In the genomic region with DNA sequence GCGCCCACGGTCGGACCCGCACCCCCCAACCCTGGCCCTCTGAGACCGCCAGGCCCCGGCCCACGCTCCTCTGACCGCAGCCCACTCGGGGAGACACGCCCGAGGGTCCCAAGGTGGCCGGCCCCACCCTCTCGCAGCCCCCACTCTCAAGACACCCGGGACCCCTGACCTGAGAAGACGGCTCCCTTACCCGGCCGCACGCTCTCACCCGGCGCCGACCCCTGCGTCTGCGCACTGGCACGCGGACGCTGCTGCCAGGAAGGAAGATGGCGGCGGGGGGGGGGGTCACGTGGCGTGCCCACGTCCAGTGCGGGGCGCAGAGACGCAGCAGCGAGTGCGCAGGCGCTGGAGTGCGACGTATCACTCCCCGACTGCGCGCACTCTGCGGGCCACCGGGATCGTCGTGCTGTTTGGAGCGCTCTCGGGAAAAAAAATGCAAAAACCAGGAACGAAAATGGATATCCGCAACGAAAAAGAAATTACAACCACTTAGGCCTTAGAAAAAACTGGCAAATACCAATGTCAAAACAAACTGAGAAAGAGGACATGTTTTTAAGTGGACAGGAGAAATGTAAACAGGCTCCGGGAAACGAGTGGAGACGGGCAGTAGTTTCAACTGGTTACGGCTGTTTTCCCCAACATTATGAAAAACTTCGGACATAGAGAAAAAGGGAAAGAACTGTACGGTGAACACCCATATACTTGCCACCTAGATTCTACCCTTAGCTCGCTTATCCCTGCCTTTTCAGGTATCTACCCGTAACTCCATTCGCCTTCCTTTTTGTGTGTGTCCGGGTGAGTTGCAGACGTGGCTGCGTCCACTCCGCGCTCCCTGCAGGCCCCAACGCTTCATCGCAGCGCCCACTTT, we compare ENCODE assay signal across 8 cellular contexts. TPM values are rescaled to one million over a fixed set of nuclear protein-coding genes. Genes with fewer than 3 reads are reported as not detected.
DNase-seq lines count a peak whose midpoint lies in the region; ATAC-seq and TF ChIP-seq lines count a peak whose summit lies in the region.

A gene (minus strand): TSS at position 236 of the 868 bp plus-strand sequence. CDS start 902 bp downstream, outside the sequence.

- H3K4me3 ChIP-seq in choroid plexus epithelial cell (ENCODE audit: low read depth, low read length) (peak within 1 kb of the TSS; percentile 99), kidney epithelial cell (ENCODE audit: low read depth, low read length) (peak within 1 kb of the TSS; percentile 99)

- peak; percentile 41 for ATAC-seq in HG03457 (IDR thresholded peaks at IDR 0.05; ENCODE audit: unreplicated experiment)

- no peaks in the 10 kb centered on the region for H3K36me3 ChIP-seq in kidney epithelial cell (ENCODE audit: control insufficient read depth, insufficient read depth, low read length)

- H3K27me3 ChIP-seq in kidney epithelial cell (ENCODE audit: control insufficient read depth, insufficient read depth, low read length): no peaks in the 10 kb centered on the region

- peak; percentile 38 for TF ChIP-seq CTCF in choroid plexus epithelial cell (conservative IDR thresholded peaks at IDR 0.05; ENCODE audit: low read depth, low read length)
- TF ChIP-seq CTCF in kidney epithelial cell (IDR thresholded peaks at IDR 0.05; ENCODE audit: insufficient read depth, low read length, poor library complexity, severe bottlenecking): no peak

- DNase-seq in AG20443 (ENCODE audit: low spot score): peak; percentile 99
- DNase-seq in GM19238 (ENCODE audit: insufficient read length, low spot score): peak; percentile 86
- peak; percentile 67 to 96 for DNase-seq in NCI-H526 (lab: John Stamatoyannopoulos, UW)
- DNase-seq in activated CD4-positive, alpha-beta T cell treated with anti-CD3 and anti-CD28 coated beads for 4 hours: peak; percentile 91 to 95
- peak; percentile 95 for DNase-seq in choroid plexus epithelial cell (ENCODE audit: low read depth)
- peak; percentile 47 for DNase-seq in kidney epithelial cell (ENCODE audit: low read depth)
- DNase-seq in stimulated activated CD4-positive, alpha-beta T cell treated with anti-CD3 and anti-CD28 coated beads, Interleukin-15, amount 100 ng/mL, for 24 hours: peak; percentile 96

RNA-seq across cellular contexts. Expression of the gene that starts here (rescaled TPM):
- total RNA-seq in kidney epithelial cell: 42.8 and 51.6 TPM in 2 replicates

Comparison
In these comparisons a context has a peak if more than half of its experiments do, and no peak if none do; other contexts are left out.
1. Peak in every context shown above with its lines: DNase-seq, ATAC-seq and H3K4me3 ChIP-seq.
2. DNase-seq: peak in every context shown above with its lines; median percentile 99 in AG20443; 96 in stimulated activated CD4-positive, alpha-beta T cell treated with anti-CD3 and anti-CD28 coated beads, Interleukin-15, amount 100 ng/mL, for 24 hours; 95 in choroid plexus epithelial cell; 93 in activated CD4-positive, alpha-beta T cell treated with anti-CD3 and anti-CD28 coated beads for 4 hours; 86 in GM19238; 82 in NCI-H526; 47 in kidney epithelial cell.